In genomic region chr16:13928644-13929043, GRCh38 we compare ENCODE assay signal across 23 cellular contexts.
"Had no signal": no experiment of that assay in that cellular context is flagged by ENCODE, and none has a peak within 500 bp of the region (broad histone marks: within the 10 kb centered on the region; RNA-seq: fewer than 3 reads in every experiment).

No MANE protein-coding gene starts in this region.

- FAIRE-seq: RCC 7860 had no signal

- H3K4me3 ChIP-seq: MG63, SJSA1, SK-N-MC had no signal

- H3K27me3 ChIP-seq: MG63, SJSA1 had no signal

- DNase-seq: Karpas-422, KG1, MG63, NCI-H1092, NCI-H1105 treated with DMSO at 0.1 percent for 48 hours, NCI-H1417 treated with DMSO at 0.1 percent for 48 hours, NCI-H146, NCI-H1694 treated with DMSO at 0.1 percent for 48 hours, NCI-H1930, NCI-H2081, NCI-H2107, NCI-H226, NCI-H446, NCI-H510A, NCI-H524 treated with DMSO at 0.1 percent for 48 hours, NCI-H69, NCI-H774, Right ventricle myocardium superior, RPMI8226, SIG-M5 had no signal

- H3K4me1 ChIP-seq: SJSA1 had no signal

- H3K27ac ChIP-seq: SJSA1, SK-N-MC had no signal

- H3K9me3 ChIP-seq: MG63, SJSA1 had no signal
